In genomic region chr9:124116683-124117363, GRCh38 we compare ENCODE assay signal across 8 cellular contexts.
"Had no signal": no experiment of that assay in that cellular context is flagged by ENCODE, and none has a peak within 500 bp of the region (broad histone marks: within the 10 kb centered on the region; RNA-seq: fewer than 3 reads in every experiment).

No MANE protein-coding gene starts in this region.

- H3K4me1 Mint-ChIP-seq: IgD-negative memory B cell had no signal

- H2AFZ ChIP-seq: GM23338 had no signal

- H3K4me3 Mint-ChIP-seq: GM23338, IgD-negative memory B cell had no signal

- FAIRE-seq: HTR-8/SVneo had no signal

- H3K9me3 ChIP-seq: HAP-1 had no signal

- H3K4me1 ChIP-seq: HAP-1 had no signal

- H3K36me3 ChIP-seq: HAP-1 had no signal

- ATAC-seq: GM23338, HCT116 had no signal

- H3K4me2 ChIP-seq: GM23338, KMS-11 had no signal

- H3K9ac ChIP-seq: KMS-11 had no signal

- H3K27ac ChIP-seq: KMS-11 had no signal

- H3K36me3 Mint-ChIP-seq: IgD-negative memory B cell had no signal

- H3K27ac Mint-ChIP-seq: GM23338, IgD-negative memory B cell had no signal

- DNase-seq: H7, KBM-7 had no signal

- H3K4me3 ChIP-seq: GM23338, HAP-1 had no signal
